In the genomic region with DNA sequence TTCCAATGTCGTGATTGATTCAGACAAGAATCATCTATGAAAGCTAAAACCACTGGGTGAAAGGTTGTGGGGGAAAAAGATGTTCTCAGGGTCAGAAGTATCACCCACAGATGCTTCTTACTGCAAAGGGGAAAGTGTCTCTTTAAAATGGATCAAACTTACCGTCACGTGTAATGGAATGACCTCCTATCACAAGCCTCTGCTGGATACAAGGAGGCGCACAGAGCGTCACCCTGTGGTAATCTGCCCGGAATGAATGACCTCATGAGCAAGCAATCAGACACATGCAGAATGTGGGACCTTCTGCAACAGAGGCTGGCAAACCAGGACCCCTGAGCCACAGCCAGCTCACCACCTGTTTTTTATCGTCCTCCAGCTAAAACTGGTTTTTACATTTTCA, we compare ENCODE assay signal across 12 cellular contexts. TPM values are rescaled to one million over a fixed set of nuclear protein-coding genes. Genes with fewer than 3 reads are reported as not detected.
DNase-seq lines count a peak whose midpoint lies in the region; ATAC-seq, FAIRE-seq and TF ChIP-seq lines count a peak whose summit lies in the region.
"Had no signal": no experiment of that assay in that cellular context is flagged by ENCODE, and none has a peak within 500 bp of the region (broad histone marks: within the 10 kb centered on the region; RNA-seq: fewer than 3 reads in every experiment).

No MANE protein-coding gene starts in this region.

- H3K56ac ChIP-seq in mesendoderm (ENCODE audit: low read length) = no peak overlapping the region

- H3K79me1 ChIP-seq in mesendoderm (ENCODE audit: low read length) = no peaks in the 10 kb centered on the region

- H3K18ac ChIP-seq in mesendoderm (ENCODE audit: low read length) = no peak overlapping the region

- no peak for FAIRE-seq in bronchial epithelial cell (lab: Jason Lieb, UNC)
- FAIRE-seq: GM12892 had no signal

- no peak for ATAC-seq in GM21529 (IDR thresholded peaks at IDR 0.05; ENCODE audit: unreplicated experiment)

- no peak overlapping the region for H3K27ac ChIP-seq in mesendoderm (ENCODE audit: low read depth, low read length)

- WGBS in mesendoderm (ENCODE audit: extremely low coverage, insufficient coverage, low lambda C conversion rate) = no CpG with 5 or more reads among the region's 7 CpGs

- no peak overlapping the region for H2BK5ac ChIP-seq in mesendoderm (ENCODE audit: low read length)

- no peaks in the 10 kb centered on the region for H3K36me3 ChIP-seq in bronchial epithelial cell (ENCODE audit: control insufficient read depth, insufficient read depth, low read length)
- H3K36me3 ChIP-seq in mesendoderm (ENCODE audit: control insufficient read depth, insufficient read depth, low read length) = no peaks in the 10 kb centered on the region

- no peaks in the 10 kb centered on the region for H3K4me1 ChIP-seq in mesendoderm (ENCODE audit: control insufficient read depth, low read depth, low read length)

- no peak overlapping the region for H2BK120ac ChIP-seq in mesendoderm (ENCODE audit: low read depth, low read length)

- no peak overlapping the region for H3K9ac ChIP-seq in mesendoderm (ENCODE audit: low read length)

- no peak for TF ChIP-seq CTCF in bronchial epithelial cell (IDR thresholded peaks at IDR 0.05; ENCODE audit: insufficient read depth, low read length, severe bottlenecking)

- H3K4me3 ChIP-seq in bronchial epithelial cell (ENCODE audit: low read depth, low read length) (no peak overlapping the region), mesendoderm (ENCODE audit: low read length) (no peak overlapping the region)

- H3K4ac ChIP-seq in mesendoderm (ENCODE audit: low read depth, low read length) = no peak overlapping the region

- H3K27me3 ChIP-seq in bronchial epithelial cell (ENCODE audit: control insufficient read depth, insufficient read depth, low read length) (peaks cover 8% of the 10 kb centered on the region), mesendoderm (ENCODE audit: insufficient read depth, low read length, poor library complexity) (no peaks in the 10 kb centered on the region)

- H3K4me2 ChIP-seq in mesendoderm (ENCODE audit: low read length) = no peak overlapping the region

- H2BK15ac ChIP-seq in mesendoderm (replicated peaks; ENCODE audit: low read depth) = no peak overlapping the region

- H3K23ac ChIP-seq in mesendoderm (ENCODE audit: low read length) = no peak overlapping the region

- TF ChIP-seq EP300 in Ishikawa (IDR thresholded peaks at IDR 0.05; ENCODE audit: borderline replicate concordance) = no peak

- no peak overlapping the region for H4K8ac ChIP-seq in mesendoderm (ENCODE audit: low read depth, low read length)

- no peak overlapping the region for H4K5ac ChIP-seq in mesendoderm (ENCODE audit: low read length)

- no peaks in the 10 kb centered on the region for H3K79me2 ChIP-seq in mesendoderm (ENCODE audit: control insufficient read depth, insufficient read depth, low read length)

- peak; percentile 63 for DNase-seq in AG08396 (ENCODE audit: low spot score)
- peak; percentile 10 for DNase-seq in bronchial epithelial cell (ENCODE audit: low read depth)
- peak; percentile 6 for DNase-seq in mesendoderm
- DNase-seq in NCI-H524 (lab: John Stamatoyannopoulos, UW) = no peak
- no peak for DNase-seq in NCI-H1092 treated with DMSO at 0.1 percent for 48 hours (lab: John Stamatoyannopoulos, UW)
- DNase-seq in cerebellar cortex (ENCODE audit: low spot score) = no peak
- DNase-seq: activated T-cell treated with anti-CD3 and anti-CD28 coated beads, Interleukin-2, amount 50 U/mL, for 24 hours; CD4-positive, CD25-positive, alpha-beta regulatory T cell; naive B cell had no signal

- no peak overlapping the region for H2AK5ac ChIP-seq in mesendoderm (ENCODE audit: low read length)

- TF ChIP-seq RAD21 in Ishikawa (IDR thresholded peaks at IDR 0.05; ENCODE audit: low read depth) = no peak

TF ChIP-seq in Ishikawa, 13 proteins besides CTCF, POLR2A, EP300 and RAD21:
- TF ChIP-seq, protein P1, sequence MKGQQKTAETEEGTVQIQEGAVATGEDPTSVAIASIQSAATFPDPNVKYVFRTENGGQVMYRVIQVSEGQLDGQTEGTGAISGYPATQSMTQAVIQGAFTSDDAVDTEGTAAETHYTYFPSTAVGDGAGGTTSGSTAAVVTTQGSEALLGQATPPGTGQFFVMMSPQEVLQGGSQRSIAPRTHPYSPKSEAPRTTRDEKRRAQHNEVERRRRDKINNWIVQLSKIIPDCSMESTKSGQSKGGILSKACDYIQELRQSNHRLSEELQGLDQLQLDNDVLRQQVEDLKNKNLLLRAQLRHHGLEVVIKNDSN (IDR thresholded peaks at IDR 0.05) = peak; percentile 14; the same call in 1 of the 2 replicates
- no peak for TF ChIP-seq TCF12 (IDR thresholded peaks at IDR 0.05; ENCODE audit: low read depth)

RNA-seq across cellular contexts. Expression of a gene that starts 33.0 kb away (rescaled TPM):
- under 0.01 TPM in 2 replicates for total RNA-seq in bronchial epithelial cell
- 5.9 TPM for polyA plus RNA-seq in mesendoderm (2013, experiment 1 of 2)
- polyA plus RNA-seq in mesendoderm (2013, experiment 2 of 2) = 5.9 TPM
- total RNA-seq: CD4-positive, CD25-positive, alpha-beta regulatory T cell had no signal
- polyA plus RNA-seq: CD4-positive, CD25-positive, alpha-beta regulatory T cell had no signal

Comparison
In these comparisons a context has a peak if more than half of its experiments do, and no peak if none do; other contexts are left out.
1. DNase-seq: peak in AG08396 (single experiment), bronchial epithelial cell (single experiment) and mesendoderm (single experiment); none in NCI-H524 (0 of 2), NCI-H1092 treated with DMSO at 0.1 percent for 48 hours (single experiment) and cerebellar cortex (single experiment).